ENCODE assay signal across 1 cellular context in genomic region chr11:65111537-65112225, GRCh38.
TF ChIP-seq lines count a peak whose summit lies in the region.

TM7SF2 (plus strand) TSS chr11:65111872; CDS start chr11:65112016, 144 bp downstream.

TF ChIP-seq in WTC11, 78 proteins besides CTCF, POLR2A, EP300 and RAD21 (continued from another document):
- TF ChIP-seq ZMAT4 (CRISPR knock-in tag; IDR thresholded peaks at IDR 0.05) (peak; percentile 57; the same call in 1 of the 2 replicates), ZNF121 (CRISPR knock-in tag; IDR thresholded peaks at IDR 0.05) (no peak), MLX (CRISPR knock-in tag; IDR thresholded peaks at IDR 0.05) (no peak), ATF1 (CRISPR knock-in tag; IDR thresholded peaks at IDR 0.05) (no peak), PRRX2 (CRISPR knock-in tag; IDR thresholded peaks at IDR 0.05) (no peak; the same call in 1 of the 2 replicates), ESRRA (CRISPR knock-in tag; IDR thresholded peaks at IDR 0.05; ENCODE audit: borderline replicate concordance) (no peak), ZNF423 (CRISPR knock-in tag; IDR thresholded peaks at IDR 0.05) (no peak), ZNF281 (CRISPR knock-in tag; IDR thresholded peaks at IDR 0.05) (peak; percentile 32; the same call in 1 of the 2 replicates), ZNF416 (CRISPR knock-in tag; IDR thresholded peaks at IDR 0.05) (no peak; the same call in 1 of the 2 replicates), E2F4 (CRISPR knock-in tag; IDR thresholded peaks at IDR 0.05; ENCODE audit: borderline replicate concordance, low read depth) (no peak), AR (CRISPR knock-in tag; IDR thresholded peaks at IDR 0.05) (peak; percentile 73)
